ENCODE assay signal across 10 cellular contexts in the genomic region with DNA sequence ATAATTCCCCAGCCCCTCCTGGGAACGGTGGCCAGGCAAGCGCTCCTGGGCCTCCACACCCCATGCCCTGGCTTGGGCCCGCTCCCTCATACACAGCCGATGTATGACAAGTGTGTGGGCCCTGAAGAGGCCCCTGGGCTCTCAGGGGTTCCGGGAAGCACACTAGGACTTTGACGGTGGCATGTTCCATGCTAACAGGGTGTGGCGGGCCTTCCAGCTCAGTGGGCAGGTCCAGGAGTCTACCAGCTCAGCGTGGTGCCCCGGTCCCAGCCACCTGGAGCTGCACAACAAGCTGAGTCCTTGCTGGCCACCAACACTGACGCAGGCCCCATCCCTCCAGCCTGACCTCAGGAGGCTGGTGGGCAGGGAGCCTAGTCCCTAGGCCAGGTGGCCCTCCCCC. TPM values are rescaled to one million over a fixed set of nuclear protein-coding genes. Genes with fewer than 3 reads are reported as not detected.
"Had no signal": no experiment of that assay in that cellular context is flagged by ENCODE, and none has a peak within 500 bp of the region (broad histone marks: within the 10 kb centered on the region; RNA-seq: fewer than 3 reads in every experiment).

No MANE protein-coding gene starts in this region.

- H3K9ac ChIP-seq: KMS-11 had no signal

- DNase-seq: Karpas-422, KBM-7, KG1 had no signal

- ATAC-seq: HepG2, K562 had no signal

- H3K27ac ChIP-seq: HL-60, KMS-11 had no signal

- H3K4me3 ChIP-seq: K562 had no signal

- H3K4me2 ChIP-seq: KMS-11 had no signal

RNA-seq across cellular contexts. Expression of a gene that starts 24.4 kb away (rescaled TPM):
- total RNA-seq: HepG2, HT-29, HT1080, K562 had no signal
- polyA plus RNA-seq: HepG2, IgD-negative memory B cell, K562 had no signal
